8 cellular contexts compared by ENCODE assay signal in genomic region chr11:31509412-31510345, GRCh38. TPM values are rescaled to one million over a fixed set of nuclear protein-coding genes. Genes with fewer than 3 reads are reported as not detected.
DNase-seq lines count a peak whose midpoint lies in the region; ATAC-seq and TF ChIP-seq lines count a peak whose summit lies in the region.

A gene with protein sequence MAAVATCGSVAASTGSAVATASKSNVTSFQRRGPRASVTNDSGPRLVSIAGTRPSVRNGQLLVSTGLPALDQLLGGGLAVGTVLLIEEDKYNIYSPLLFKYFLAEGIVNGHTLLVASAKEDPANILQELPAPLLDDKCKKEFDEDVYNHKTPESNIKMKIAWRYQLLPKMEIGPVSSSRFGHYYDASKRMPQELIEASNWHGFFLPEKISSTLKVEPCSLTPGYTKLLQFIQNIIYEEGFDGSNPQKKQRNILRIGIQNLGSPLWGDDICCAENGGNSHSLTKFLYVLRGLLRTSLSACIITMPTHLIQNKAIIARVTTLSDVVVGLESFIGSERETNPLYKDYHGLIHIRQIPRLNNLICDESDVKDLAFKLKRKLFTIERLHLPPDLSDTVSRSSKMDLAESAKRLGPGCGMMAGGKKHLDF (plus strand): TSS chr11:31509767. CDS start chr11:31509785, 18 bp downstream.
A gene with protein sequence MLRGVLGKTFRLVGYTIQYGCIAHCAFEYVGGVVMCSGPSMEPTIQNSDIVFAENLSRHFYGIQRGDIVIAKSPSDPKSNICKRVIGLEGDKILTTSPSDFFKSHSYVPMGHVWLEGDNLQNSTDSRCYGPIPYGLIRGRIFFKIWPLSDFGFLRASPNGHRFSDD (minus strand): TSS chr11:31509622. CDS start chr11:31463276, 46,346 bp downstream.

- peak within 1 kb of the TSS; percentile 99 for H3K4me3 Mint-ChIP-seq in T-helper 17 cell

- H3K27ac Mint-ChIP-seq in T-helper 17 cell, result peak within 1 kb of the TSS; percentile 99

- peak in 1 of 2 donors; percentile 14 for TF ChIP-seq CTCF in right atrium auricular region (IDR thresholded peaks at IDR 0.05)
- peak in 1 of 4 experiments; percentile 4 for TF ChIP-seq CTCF in uterus (IDR thresholded peaks at IDR 0.05)

- no peaks in the 10 kb centered on the region for H3K27me3 Mint-ChIP-seq in T-helper 17 cell

- H3K4me1 ChIP-seq in right atrium auricular region, result peaks cover 0 to 21% of the 10 kb centered on the region in 2 donors
- peaks cover 0 to 9% of the 10 kb centered on the region in 2 donors for H3K4me1 ChIP-seq in uterus

- peaks cover 27% of the 10 kb centered on the region for H3K4me1 Mint-ChIP-seq in T-helper 17 cell

- H3K36me3 ChIP-seq in right atrium auricular region (no peaks in the 10 kb centered on the region), uterus (no peaks in the 10 kb centered on the region)

- no peaks in the 10 kb centered on the region for H3K9me3 ChIP-seq in T-helper 17 cell (ENCODE audit: control insufficient read depth, low read length, poor library complexity, severe bottlenecking)
- H3K9me3 ChIP-seq in right atrium auricular region, result no peaks in the 10 kb centered on the region
- H3K9me3 ChIP-seq in uterus, result no peaks in the 10 kb centered on the region

- H3K27ac ChIP-seq in angular gyrus (ENCODE audit: low read depth, low read length), result peak within 1 kb of the TSS; percentile 29
- H3K27ac ChIP-seq in right atrium auricular region, result peak within 1 kb of the TSS; percentile 74 to 84
- H3K27ac ChIP-seq in uterus, result peak within 1 kb of the TSS; percentile 82 to 89

- DNase-seq in NCI-H1694 treated with DMSO at 0.1 percent for 48 hours (lab: John Stamatoyannopoulos, UW) (peak; percentile 98), T-helper 17 cell (peak; percentile 82 to 91 (median 89)), right atrium auricular region (ENCODE audit: low spot score) (peak; percentile 99), pulmonary artery endothelial cell (ENCODE audit: low read depth, low spot score) (peak; percentile 83), uterus (peak; percentile 95 to 96)

- ATAC-seq in HG02885 (IDR thresholded peaks at IDR 0.05; ENCODE audit: poor library complexity, unreplicated experiment) (peak; percentile 100), T-helper 17 cell (peak; percentile 99)

- TF ChIP-seq POLR2A in GM15510 (IDR thresholded peaks at IDR 0.05; ENCODE audit: borderline replicate concordance, extremely low read depth, insufficient read length), result peak; percentile 86
- TF ChIP-seq POLR2A in uterus (IDR thresholded peaks at IDR 0.05), result peak; percentile 56 to 66

- peak within 1 kb of the TSS; percentile 83 to 91 for H3K4me3 ChIP-seq in right atrium auricular region
- peak within 1 kb of the TSS; percentile 80 to 91 for H3K4me3 ChIP-seq in uterus

- peaks cover 6% of the 10 kb centered on the region for H3K36me3 Mint-ChIP-seq in T-helper 17 cell (ENCODE audit: low read depth)

- no peaks in the 10 kb centered on the region for H3K27me3 ChIP-seq in right atrium auricular region
- H3K27me3 ChIP-seq in uterus, result no peaks in the 10 kb centered on the region

- intact Hi-C loops in uterus (cut with DNase I; ENCODE audit: low total_unique reads), result no loop called here

RNA-seq across cellular contexts. Expression of the first gene that starts in this region (rescaled TPM):
- total RNA-seq in T-helper 17 cell (10 to 100 TPM; 17.4 to 17.8 TPM), right atrium auricular region (10 to 100 TPM; 14.0 to 15.6 TPM), pulmonary artery endothelial cell (15.0 and 21.3 TPM in 2 replicates), uterus (10 to 100 TPM; 18.4 to 51.2 (median 21.2) TPM)

RNA-seq across cellular contexts. Expression of the second gene that starts in this region (rescaled TPM):
- total RNA-seq in T-helper 17 cell, result 10 to 100 TPM; 10.3 TPM
- total RNA-seq in right atrium auricular region, result 10 to 100 TPM in 1 of 2 donors, 1 to 10 TPM in 1; 9.1 to 22.9 TPM
- 7.2 and 9.1 TPM in 2 replicates for total RNA-seq in pulmonary artery endothelial cell
- total RNA-seq in uterus, result 10 to 100 TPM in 3 of 4 donors, 1 to 10 TPM in 1; 2.6 to 32.2 (median 19.8) TPM

Comparison
In these comparisons a context has a peak if more than half of its experiments do, and no peak if none do; other contexts are left out.
1. Peak in every context shown above with its lines: DNase-seq, ATAC-seq, H3K4me3 ChIP-seq and H3K27ac ChIP-seq.
2. H3K27ac ChIP-seq: peak in every context shown above with its lines; median percentile 86 in uterus; 79 in right atrium auricular region; 29 in angular gyrus.